1 cellular context compared by ENCODE assay signal in genomic region chr1:182120411-182121258, GRCh38.
TF ChIP-seq lines count a peak whose summit lies in the region.

No MANE protein-coding gene starts in this region.

TF ChIP-seq in GM23338, 12 proteins besides CTCF, POLR2A, EP300 and RAD21 (continued from another document):
- TF ChIP-seq, protein P1, sequence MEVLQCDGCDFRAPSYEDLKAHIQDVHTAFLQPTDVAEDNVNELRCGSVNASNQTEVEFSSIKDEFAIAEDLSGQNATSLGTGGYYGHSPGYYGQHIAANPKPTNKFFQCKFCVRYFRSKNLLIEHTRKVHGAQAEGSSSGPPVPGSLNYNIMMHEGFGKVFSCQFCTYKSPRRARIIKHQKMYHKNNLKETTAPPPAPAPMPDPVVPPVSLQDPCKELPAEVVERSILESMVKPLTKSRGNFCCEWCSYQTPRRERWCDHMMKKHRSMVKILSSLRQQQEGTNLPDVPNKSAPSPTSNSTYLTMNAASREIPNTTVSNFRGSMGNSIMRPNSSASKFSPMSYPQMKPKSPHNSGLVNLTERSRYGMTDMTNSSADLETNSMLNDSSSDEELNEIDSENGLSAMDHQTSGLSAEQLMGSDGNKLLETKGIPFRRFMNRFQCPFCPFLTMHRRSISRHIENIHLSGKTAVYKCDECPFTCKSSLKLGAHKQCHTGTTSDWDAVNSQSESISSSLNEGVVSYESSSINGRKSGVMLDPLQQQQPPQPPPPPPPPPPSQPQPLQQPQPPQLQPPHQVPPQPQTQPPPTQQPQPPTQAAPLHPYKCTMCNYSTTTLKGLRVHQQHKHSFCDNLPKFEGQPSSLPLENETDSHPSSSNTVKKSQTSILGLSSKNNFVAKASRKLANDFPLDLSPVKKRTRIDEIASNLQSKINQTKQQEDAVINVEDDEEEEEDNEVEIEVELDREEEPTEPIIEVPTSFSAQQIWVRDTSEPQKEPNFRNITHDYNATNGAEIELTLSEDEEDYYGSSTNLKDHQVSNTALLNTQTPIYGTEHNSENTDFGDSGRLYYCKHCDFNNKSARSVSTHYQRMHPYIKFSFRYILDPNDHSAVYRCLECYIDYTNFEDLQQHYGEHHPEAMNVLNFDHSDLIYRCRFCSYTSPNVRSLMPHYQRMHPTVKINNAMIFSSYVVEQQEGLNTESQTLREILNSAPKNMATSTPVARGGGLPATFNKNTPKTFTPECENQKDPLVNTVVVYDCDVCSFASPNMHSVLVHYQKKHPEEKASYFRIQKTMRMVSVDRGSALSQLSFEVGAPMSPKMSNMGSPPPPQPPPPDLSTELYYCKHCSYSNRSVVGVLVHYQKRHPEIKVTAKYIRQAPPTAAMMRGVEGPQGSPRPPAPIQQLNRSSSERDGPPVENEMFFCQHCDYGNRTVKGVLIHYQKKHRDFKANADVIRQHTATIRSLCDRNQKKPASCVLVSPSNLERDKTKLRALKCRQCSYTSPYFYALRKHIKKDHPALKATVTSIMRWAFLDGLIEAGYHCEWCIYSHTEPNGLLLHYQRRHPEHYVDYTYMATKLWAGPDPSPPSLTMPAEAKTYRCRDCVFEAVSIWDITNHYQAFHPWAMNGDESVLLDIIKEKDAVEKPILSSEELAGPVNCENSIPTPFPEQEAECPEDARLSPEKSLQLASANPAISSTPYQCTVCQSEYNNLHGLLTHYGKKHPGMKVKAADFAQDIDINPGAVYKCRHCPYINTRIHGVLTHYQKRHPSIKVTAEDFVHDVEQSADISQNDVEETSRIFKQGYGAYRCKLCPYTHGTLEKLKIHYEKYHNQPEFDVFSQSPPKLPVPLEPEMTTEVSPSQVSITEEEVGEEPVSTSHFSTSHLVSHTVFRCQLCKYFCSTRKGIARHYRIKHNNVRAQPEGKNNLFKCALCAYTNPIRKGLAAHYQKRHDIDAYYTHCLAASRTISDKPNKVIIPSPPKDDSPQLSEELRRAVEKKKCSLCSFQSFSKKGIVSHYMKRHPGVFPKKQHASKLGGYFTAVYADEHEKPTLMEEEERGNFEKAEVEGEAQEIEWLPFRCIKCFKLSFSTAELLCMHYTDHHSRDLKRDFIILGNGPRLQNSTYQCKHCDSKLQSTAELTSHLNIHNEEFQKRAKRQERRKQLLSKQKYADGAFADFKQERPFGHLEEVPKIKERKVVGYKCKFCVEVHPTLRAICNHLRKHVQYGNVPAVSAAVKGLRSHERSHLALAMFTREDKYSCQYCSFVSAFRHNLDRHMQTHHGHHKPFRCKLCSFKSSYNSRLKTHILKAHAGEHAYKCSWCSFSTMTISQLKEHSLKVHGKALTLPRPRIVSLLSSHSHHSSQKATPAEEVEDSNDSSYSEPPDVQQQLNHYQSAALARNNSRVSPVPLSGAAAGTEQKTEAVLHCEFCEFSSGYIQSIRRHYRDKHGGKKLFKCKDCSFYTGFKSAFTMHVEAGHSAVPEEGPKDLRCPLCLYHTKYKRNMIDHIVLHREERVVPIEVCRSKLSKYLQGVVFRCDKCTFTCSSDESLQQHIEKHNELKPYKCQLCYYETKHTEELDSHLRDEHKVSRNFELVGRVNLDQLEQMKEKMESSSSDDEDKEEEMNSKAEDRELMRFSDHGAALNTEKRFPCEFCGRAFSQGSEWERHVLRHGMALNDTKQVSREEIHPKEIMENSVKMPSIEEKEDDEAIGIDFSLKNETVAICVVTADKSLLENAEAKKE (CRISPR knock-in tag; IDR thresholded peaks at IDR 0.05): no peak
- no peak for TF ChIP-seq JUNB (IDR thresholded peaks at IDR 0.05; ENCODE audit: unreplicated experiment)
- TF ChIP-seq ZNF114 (CRISPR knock-in tag; IDR thresholded peaks at IDR 0.05): no peak
- TF ChIP-seq EZH2 (IDR thresholded peaks at IDR 0.05; ENCODE audit: low read depth, unreplicated experiment): no peak
